27 cellular contexts compared by ENCODE assay signal in genomic region chr11:37199082-37199481, GRCh38.
"Had no signal": no experiment of that assay in that cellular context is flagged by ENCODE, and none has a peak within 500 bp of the region (broad histone marks: within the 10 kb centered on the region; RNA-seq: fewer than 3 reads in every experiment).

No MANE protein-coding gene starts in this region.

- H3K9me3 ChIP-seq: right atrium auricular region, testis, thyroid gland, upper lobe of right lung had no signal

- H3K4me3 Mint-ChIP-seq: immature natural killer cell; naive thymus-derived CD4-positive, alpha-beta T cell; natural killer cell treated with Interleukin-12 subunit alpha and Interleukin-12 subunit beta and Interleukin-15 and Interleukin-18, amount 100 ng/mL, for 72 hours; neural crest cell; stimulated activated naive B cell treated with anti-CD40 and anti-IgM and Interleukin-4, amounts not matched to agents 10 μg/mL and 1 μg/mL and 100 μg/mL, for 72 hours had no signal

- H3K27ac Mint-ChIP-seq: immature natural killer cell; naive thymus-derived CD4-positive, alpha-beta T cell; natural killer cell treated with Interleukin-12 subunit alpha and Interleukin-12 subunit beta and Interleukin-15 and Interleukin-18, amount 100 ng/mL, for 72 hours; stimulated activated naive B cell treated with anti-CD40 and anti-IgM and Interleukin-4, amounts not matched to agents 10 μg/mL and 1 μg/mL and 100 μg/mL, for 72 hours had no signal

- H3K4me1 ChIP-seq: left ventricle myocardium inferior, parathyroid adenoma, right atrium auricular region, stomach, testis, thyroid gland, transverse colon, upper lobe of right lung had no signal

- H3K4me3 ChIP-seq: left ventricle myocardium inferior, lung, mucosa of descending colon, right atrium auricular region, skin epidermis, stomach, testis, thyroid gland, transverse colon, upper lobe of right lung had no signal

- H3K36me3 Mint-ChIP-seq: immature natural killer cell; naive thymus-derived CD4-positive, alpha-beta T cell; stimulated activated naive B cell treated with anti-CD40 and anti-IgM and Interleukin-4, amounts not matched to agents 10 μg/mL and 1 μg/mL and 100 μg/mL, for 72 hours had no signal

- DNase-seq: hippocampal formation; immature natural killer cell; kidney; left colon; left ventricle myocardium inferior; midbrain; mucosa of descending colon; naive thymus-derived CD4-positive, alpha-beta T cell; nucleus accumbens; stimulated activated CD4-positive, alpha-beta T cell treated with anti-CD3 and anti-CD28 coated beads, Interleukin-12 subunit alpha, Interleukin-12 subunit beta, amount 100 ng/mL, for 4 hours; stimulated activated CD4-positive, alpha-beta T cell treated with anti-CD3 and anti-CD28 coated beads, Interleukin-15, amount 100 ng/mL, for 24 hours; stimulated activated CD4-positive, alpha-beta T cell treated with anti-CD3 and anti-CD28 coated beads, Interleukin-2, amount 100 ng/mL, for 24 hours; stimulated activated CD4-positive, alpha-beta T cell treated with anti-CD3 and anti-CD28 coated beads, Interleukin-4, amount 100 ng/mL, for 1 hour; stimulated activated naive B cell treated with anti-CD40 and anti-IgM and Interleukin-4, amounts not matched to agents 10 μg/mL and 1 μg/mL and 100 μg/mL, for 72 hours; stimulated activated naive CD8-positive, alpha-beta T cell treated with anti-CD3 and anti-CD28 coated beads, Interleukin-15, Interleukin-2, amounts not matched to agents 100 U/mL and 50 U/mL, for 24 hours; stomach; testis; thyroid gland; transverse colon; upper lobe of right lung had no signal

- H3K27me3 Mint-ChIP-seq: naive thymus-derived CD4-positive, alpha-beta T cell; natural killer cell treated with Interleukin-12 subunit alpha and Interleukin-12 subunit beta and Interleukin-15 and Interleukin-18, amount 100 ng/mL, for 72 hours; stimulated activated naive B cell treated with anti-CD40 and anti-IgM and Interleukin-4, amounts not matched to agents 10 μg/mL and 1 μg/mL and 100 μg/mL, for 72 hours had no signal

- H3K27me3 ChIP-seq: right atrium auricular region, stomach, testis, thyroid gland, transverse colon, upper lobe of right lung had no signal

- H3K27ac ChIP-seq: left ventricle myocardium inferior, parathyroid adenoma, right atrium auricular region, skin epidermis, stomach, testis, thyroid gland, transverse colon, upper lobe of right lung had no signal

- H3K79me2 ChIP-seq: parathyroid adenoma had no signal

- H3K36me3 ChIP-seq: left ventricle myocardium inferior, right atrium auricular region, stomach, thyroid gland, transverse colon, upper lobe of right lung had no signal

- ATAC-seq: left colon; mucosa of descending colon; naive thymus-derived CD4-positive, alpha-beta T cell; natural killer cell treated with Interleukin-12 subunit alpha and Interleukin-12 subunit beta and Interleukin-15 and Interleukin-18, amount 100 ng/mL, for 72 hours; sciatic nerve; stimulated activated naive B cell treated with anti-CD40 and anti-IgM and Interleukin-4, amounts not matched to agents 10 μg/mL and 1 μg/mL and 100 μg/mL, for 72 hours; stimulated activated naive CD8-positive, alpha-beta T cell treated with anti-CD3 and anti-CD28 coated beads, Interleukin-15, Interleukin-2, amounts not matched to agents 100 U/mL and 50 U/mL, for 24 hours; upper lobe of right lung had no signal

- H3K4me1 Mint-ChIP-seq: immature natural killer cell; naive thymus-derived CD4-positive, alpha-beta T cell; neural crest cell; stimulated activated naive B cell treated with anti-CD40 and anti-IgM and Interleukin-4, amounts not matched to agents 10 μg/mL and 1 μg/mL and 100 μg/mL, for 72 hours had no signal

- H3K9ac ChIP-seq: parathyroid adenoma had no signal
